ENCODE assay signal across 1 cellular context in the genomic region with DNA sequence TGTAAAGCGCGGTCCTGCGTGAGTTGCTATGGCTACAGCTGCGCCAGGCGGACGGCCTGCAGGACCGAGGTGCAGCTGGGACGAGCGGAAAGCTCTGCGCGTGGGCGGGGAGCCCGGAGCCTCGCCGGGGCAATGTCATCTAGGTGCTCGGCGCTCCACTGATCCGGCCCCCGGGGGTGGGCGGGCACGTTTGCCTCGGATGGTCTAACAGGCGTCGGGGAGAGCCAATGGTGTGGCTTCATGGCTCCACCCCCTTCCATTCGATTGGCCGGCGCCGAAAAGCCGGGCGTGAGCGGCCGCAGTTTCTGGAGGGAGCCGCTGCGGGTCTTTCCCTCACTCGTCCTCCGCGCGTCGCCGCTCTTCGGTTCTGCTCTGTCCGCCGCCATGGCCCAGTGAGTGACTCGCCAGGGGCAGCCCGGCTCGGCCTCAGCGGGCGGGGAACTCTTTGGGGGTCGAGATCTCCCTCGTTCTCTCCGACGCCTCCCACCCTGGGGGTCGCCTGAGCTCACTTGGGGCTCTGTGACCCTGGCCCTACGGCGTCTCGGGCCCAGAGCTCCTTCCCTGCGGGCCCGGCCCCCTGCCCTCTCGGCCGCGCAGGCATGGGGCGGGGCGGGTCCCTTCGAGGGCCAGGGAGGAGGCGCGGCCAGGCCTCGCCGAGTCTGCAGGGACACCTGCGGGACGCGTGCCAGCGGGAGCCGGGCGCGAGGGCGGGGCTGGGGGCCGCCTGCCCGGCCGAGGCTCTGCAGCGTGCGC.
TF ChIP-seq lines count a peak whose summit lies in the region.

Gene PGD (plus strand): TSS at position 331 of the 753 bp plus-strand sequence. CDS start 54 bp downstream, at position 385.

TF ChIP-seq in GM12878, 131 proteins besides CTCF, POLR2A, EP300 and RAD21 (continued from another document):
- TF ChIP-seq NFIC (IDR thresholded peaks at IDR 0.05; ENCODE audit: low read depth, low read length) (no peak), RCOR1 (conservative IDR thresholded peaks at IDR 0.05; ENCODE audit: low read depth, low read length) (peak; percentile 17; the same call in 1 of the 2 replicates), ESRRA (IDR thresholded peaks at IDR 0.05; ENCODE audit: low read length) (no peak), EZH2 (IDR thresholded peaks at IDR 0.05; ENCODE audit: borderline replicate concordance, control insufficient read depth, low read depth, low read length) (no peak), CBFB (IDR thresholded peaks at IDR 0.05; ENCODE audit: low read depth) (no peak), SP1 (IDR thresholded peaks at IDR 0.05; ENCODE audit: low read depth, low read length) (peak; percentile 100), KAT2A (conservative IDR thresholded peaks at IDR 0.05; ENCODE audit: control insufficient read depth, low read depth, low read length) (no peak), IKZF2 (IDR thresholded peaks at IDR 0.05) (peak in 1 of 2 experiments; percentile 35; a peak in 2 of 4 replicates)
- TF ChIP-seq, protein P1, sequence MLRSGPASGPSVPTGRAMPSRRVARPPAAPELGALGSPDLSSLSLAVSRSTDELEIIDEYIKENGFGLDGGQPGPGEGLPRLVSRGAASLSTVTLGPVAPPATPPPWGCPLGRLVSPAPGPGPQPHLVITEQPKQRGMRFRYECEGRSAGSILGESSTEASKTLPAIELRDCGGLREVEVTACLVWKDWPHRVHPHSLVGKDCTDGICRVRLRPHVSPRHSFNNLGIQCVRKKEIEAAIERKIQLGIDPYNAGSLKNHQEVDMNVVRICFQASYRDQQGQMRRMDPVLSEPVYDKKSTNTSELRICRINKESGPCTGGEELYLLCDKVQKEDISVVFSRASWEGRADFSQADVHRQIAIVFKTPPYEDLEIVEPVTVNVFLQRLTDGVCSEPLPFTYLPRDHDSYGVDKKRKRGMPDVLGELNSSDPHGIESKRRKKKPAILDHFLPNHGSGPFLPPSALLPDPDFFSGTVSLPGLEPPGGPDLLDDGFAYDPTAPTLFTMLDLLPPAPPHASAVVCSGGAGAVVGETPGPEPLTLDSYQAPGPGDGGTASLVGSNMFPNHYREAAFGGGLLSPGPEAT (IDR thresholded peaks at IDR 0.05; ENCODE audit: low read depth): peak; percentile 98
- TF ChIP-seq, protein P2, sequence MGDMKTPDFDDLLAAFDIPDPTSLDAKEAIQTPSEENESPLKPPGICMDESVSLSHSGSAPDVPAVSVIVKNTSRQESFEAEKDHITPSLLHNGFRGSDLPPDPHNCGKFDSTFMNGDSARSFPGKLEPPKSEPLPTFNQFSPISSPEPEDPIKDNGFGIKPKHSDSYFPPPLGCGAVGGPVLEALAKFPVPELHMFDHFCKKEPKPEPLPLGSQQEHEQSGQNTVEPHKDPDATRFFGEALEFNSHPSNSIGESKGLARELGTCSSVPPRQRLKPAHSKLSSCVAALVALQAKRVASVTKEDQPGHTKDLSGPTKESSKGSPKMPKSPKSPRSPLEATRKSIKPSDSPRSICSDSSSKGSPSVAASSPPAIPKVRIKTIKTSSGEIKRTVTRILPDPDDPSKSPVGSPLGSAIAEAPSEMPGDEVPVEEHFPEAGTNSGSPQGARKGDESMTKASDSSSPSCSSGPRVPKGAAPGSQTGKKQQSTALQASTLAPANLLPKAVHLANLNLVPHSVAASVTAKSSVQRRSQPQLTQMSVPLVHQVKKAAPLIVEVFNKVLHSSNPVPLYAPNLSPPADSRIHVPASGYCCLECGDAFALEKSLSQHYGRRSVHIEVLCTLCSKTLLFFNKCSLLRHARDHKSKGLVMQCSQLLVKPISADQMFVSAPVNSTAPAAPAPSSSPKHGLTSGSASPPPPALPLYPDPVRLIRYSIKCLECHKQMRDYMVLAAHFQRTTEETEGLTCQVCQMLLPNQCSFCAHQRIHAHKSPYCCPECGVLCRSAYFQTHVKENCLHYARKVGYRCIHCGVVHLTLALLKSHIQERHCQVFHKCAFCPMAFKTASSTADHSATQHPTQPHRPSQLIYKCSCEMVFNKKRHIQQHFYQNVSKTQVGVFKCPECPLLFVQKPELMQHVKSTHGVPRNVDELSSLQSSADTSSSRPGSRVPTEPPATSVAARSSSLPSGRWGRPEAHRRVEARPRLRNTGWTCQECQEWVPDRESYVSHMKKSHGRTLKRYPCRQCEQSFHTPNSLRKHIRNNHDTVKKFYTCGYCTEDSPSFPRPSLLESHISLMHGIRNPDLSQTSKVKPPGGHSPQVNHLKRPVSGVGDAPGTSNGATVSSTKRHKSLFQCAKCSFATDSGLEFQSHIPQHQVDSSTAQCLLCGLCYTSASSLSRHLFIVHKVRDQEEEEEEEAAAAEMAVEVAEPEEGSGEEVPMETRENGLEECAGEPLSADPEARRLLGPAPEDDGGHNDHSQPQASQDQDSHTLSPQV (IDR thresholded peaks at IDR 0.05): no peak
